ENCODE assay signal across 15 cellular contexts in the genomic region with DNA sequence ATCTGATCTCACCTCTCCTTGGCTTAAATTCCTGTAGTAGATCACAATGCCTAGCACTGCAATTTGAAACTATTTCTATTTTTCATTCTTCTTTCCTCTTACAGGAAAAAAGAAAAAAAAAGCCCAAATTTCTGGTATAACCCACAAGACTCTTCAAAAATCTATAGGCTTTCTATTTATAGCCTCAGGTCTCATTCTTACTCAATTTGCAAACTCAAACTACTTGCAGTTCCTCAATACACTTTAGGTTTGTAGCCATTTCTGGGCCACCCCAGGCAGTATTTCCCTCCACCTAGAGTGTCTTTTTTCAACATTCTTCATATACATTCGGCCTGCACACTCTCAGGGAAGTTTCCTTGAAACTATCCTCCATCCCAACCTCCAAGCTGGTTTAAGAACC.
DNase-seq lines count a peak whose midpoint lies in the region; ATAC-seq, FAIRE-seq and TF ChIP-seq lines count a peak whose summit lies in the region.
"Had no signal": no experiment of that assay in that cellular context is flagged by ENCODE, and none has a peak within 500 bp of the region (broad histone marks: within the 10 kb centered on the region; RNA-seq: fewer than 3 reads in every experiment).

No MANE protein-coding gene starts in this region.

- DNase-seq in GM12892 (ENCODE audit: insufficient read length), result no peak
- DNase-seq in NCI-H510A (lab: John Stamatoyannopoulos, UW), result no peak
- no peak for DNase-seq in NCI-H82 (lab: John Stamatoyannopoulos, UW)
- DNase-seq in GM19238 (ENCODE audit: insufficient read length, low spot score), result no peak
- no peak for DNase-seq in effector memory CD8-positive, alpha-beta T cell
- DNase-seq: cortex of kidney, HFFc6, mammary epithelial cell, NCI-H1092 treated with DMSO at 0.1 percent for 48 hours had no signal

- ATAC-seq in GM19455 (IDR thresholded peaks at IDR 0.05; ENCODE audit: unreplicated experiment), result peak; percentile 91
- ATAC-seq in HG02885 (IDR thresholded peaks at IDR 0.05; ENCODE audit: poor library complexity, unreplicated experiment), result peak; percentile 99
- peak; percentile 93 for ATAC-seq in HG03575 (IDR thresholded peaks at IDR 0.05; ENCODE audit: extremely low read depth, insufficient number of reproducible peaks, low FRiP score, unreplicated experiment)
- no peak for ATAC-seq in effector memory CD8-positive, alpha-beta T cell (replicated peaks)
- ATAC-seq: gastroesophageal sphincter, WTC11 had no signal

- peak; percentile 56 for FAIRE-seq in GM12892 (lab: Jason Lieb, UNC)

- no peak overlapping the region for H3K4me3 Mint-ChIP-seq in effector memory CD8-positive, alpha-beta T cell
- H3K4me3 Mint-ChIP-seq: HFFc6, type B pancreatic cell, WTC11 had no signal

- no peaks in the 10 kb centered on the region for H3K9me3 Mint-ChIP-seq in effector memory CD8-positive, alpha-beta T cell
- H3K9me3 Mint-ChIP-seq: HFFc6, type B pancreatic cell, WTC11 had no signal

- H3K27me3 Mint-ChIP-seq in effector memory CD8-positive, alpha-beta T cell, result no peaks in the 10 kb centered on the region
- H3K27me3 Mint-ChIP-seq: type B pancreatic cell had no signal

- no peaks in the 10 kb centered on the region for H3K36me3 Mint-ChIP-seq in effector memory CD8-positive, alpha-beta T cell (ENCODE audit: insufficient read depth)
- H3K36me3 Mint-ChIP-seq: type B pancreatic cell, WTC11 had no signal

- peaks cover 0 to 3% of the 10 kb centered on the region in 2 donors for H3K4me1 Mint-ChIP-seq in effector memory CD8-positive, alpha-beta T cell (ENCODE audit: low read depth in 2 of 2)

- H3K27ac Mint-ChIP-seq in effector memory CD8-positive, alpha-beta T cell, result no peak overlapping the region
- H3K27ac Mint-ChIP-seq: HFFc6, type B pancreatic cell, WTC11 had no signal

- TF ChIP-seq POLR2A in GM12892 (IDR thresholded peaks at IDR 0.05; ENCODE audit: low read depth, low read length), result no peak
